Comparison of ENCODE assay signal across 17 cellular contexts in the genomic region with DNA sequence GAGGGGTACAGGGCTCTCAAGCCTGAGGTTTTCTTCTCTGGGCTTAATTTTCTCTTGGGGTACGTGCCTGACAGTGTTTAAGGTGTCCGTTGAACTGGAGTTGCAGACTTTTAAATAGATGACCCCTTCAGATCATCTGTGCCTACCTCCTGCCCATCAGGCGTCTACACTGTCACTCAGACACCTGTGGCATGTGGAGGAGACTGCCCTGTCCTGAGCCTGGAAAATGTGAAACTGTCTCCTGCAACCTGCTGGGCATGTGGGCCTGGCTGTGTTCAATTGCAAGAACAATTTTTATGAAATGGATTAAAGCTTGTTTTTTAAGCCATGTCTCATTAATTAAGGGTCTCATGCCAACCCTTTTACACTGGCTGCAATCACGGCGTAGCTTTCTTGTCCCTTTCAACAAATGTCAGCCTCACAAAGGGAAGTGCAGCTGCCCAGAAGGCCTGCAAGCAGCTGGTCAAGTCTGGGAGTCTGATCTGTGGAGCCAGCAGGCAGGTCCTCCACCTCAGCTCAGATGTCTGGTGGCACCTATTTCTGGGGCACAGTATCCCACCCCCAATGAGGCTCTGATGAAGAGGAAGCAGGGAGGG. TPM values are rescaled to one million over a fixed set of nuclear protein-coding genes. Genes with fewer than 3 reads are reported as not detected.
DNase-seq lines count a peak whose midpoint lies in the region; ATAC-seq and TF ChIP-seq lines count a peak whose summit lies in the region.
"Had no signal": no experiment of that assay in that cellular context is flagged by ENCODE, and none has a peak within 500 bp of the region (broad histone marks: within the 10 kb centered on the region; RNA-seq: fewer than 3 reads in every experiment).

No MANE protein-coding gene starts in this region.

- no peak overlapping the region for H3K27ac ChIP-seq in right cardiac atrium (ENCODE audit: low read length)
- H3K27ac ChIP-seq: A549 had no signal

- 73% methylated on average over 5 of the region's 5 CpGs for WGBS in right cardiac atrium

- H3K4me1 ChIP-seq in right cardiac atrium (ENCODE audit: control insufficient read depth, insufficient read depth, low read length): no peaks in the 10 kb centered on the region
- H3K4me1 ChIP-seq: A549 had no signal

- H3K4me1 Mint-ChIP-seq in activated CD8-positive, alpha-beta memory T cell treated with anti-CD3 and anti-CD28 coated beads, Interleukin-2, amount 10 ng/mL, durations not matched to agents 7 days and 5 days: peaks cover 11% of the 10 kb centered on the region
- H3K4me1 Mint-ChIP-seq in HFFc6 (ENCODE audit: low read depth) (no peaks in the 10 kb centered on the region; the same call in 1 of the 2 replicates), glutamatergic neuron (ENCODE audit: low read depth, unreplicated experiment) (peaks cover 17% of the 10 kb centered on the region)
- H3K4me1 Mint-ChIP-seq in stimulated activated naive B cell treated with anti-CD40 and anti-IgM and Interleukin-4, amounts not matched to agents 10 μg/mL and 1 μg/mL and 100 μg/mL, for 72 hours: peaks cover 16 to 27% of the 10 kb centered on the region in 2 donors
- H3K4me1 Mint-ChIP-seq: CD14-positive monocyte had no signal

- no peaks in the 10 kb centered on the region for H3K9me3 ChIP-seq in right cardiac atrium (ENCODE audit: control insufficient read depth, low read length)
- H3K9me3 ChIP-seq: A549 had no signal

- no peak for ATAC-seq in activated CD8-positive, alpha-beta memory T cell treated with anti-CD3 and anti-CD28 coated beads, Interleukin-2, amount 10 ng/mL, durations not matched to agents 7 days and 5 days
- no peak for ATAC-seq in stimulated activated naive B cell treated with anti-CD40 and anti-IgM and Interleukin-4, amounts not matched to agents 10 μg/mL and 1 μg/mL and 100 μg/mL, for 72 hours (replicated peaks)
- ATAC-seq in right cardiac atrium: no peak
- ATAC-seq: A549 had no signal

- H3K27ac Mint-ChIP-seq in activated CD8-positive, alpha-beta memory T cell treated with anti-CD3 and anti-CD28 coated beads, Interleukin-2, amount 10 ng/mL, durations not matched to agents 7 days and 5 days: peak overlapping the region; percentile 26
- peak overlapping the region; percentile 40; the same call in 1 of the 2 replicates for H3K27ac Mint-ChIP-seq in HFFc6
- peak overlapping the region; percentile 68 for H3K27ac Mint-ChIP-seq in glutamatergic neuron (ENCODE audit: unreplicated experiment)
- H3K27ac Mint-ChIP-seq in stimulated activated naive B cell treated with anti-CD40 and anti-IgM and Interleukin-4, amounts not matched to agents 10 μg/mL and 1 μg/mL and 100 μg/mL, for 72 hours: peak overlapping the region; percentile 42
- H3K27ac Mint-ChIP-seq: IgD-negative memory B cell had no signal

- intact Hi-C loops in cardiac septum (cut with DNase I) (no loop called here), right cardiac atrium (cut with DNase I) (no loop called here)

- no peaks in the 10 kb centered on the region for H3K9me3 Mint-ChIP-seq in activated CD8-positive, alpha-beta memory T cell treated with anti-CD3 and anti-CD28 coated beads, Interleukin-2, amount 10 ng/mL, durations not matched to agents 7 days and 5 days (ENCODE audit: low read depth)
- H3K9me3 Mint-ChIP-seq in HFFc6 (no peaks in the 10 kb centered on the region), glutamatergic neuron (ENCODE audit: unreplicated experiment) (peaks cover 8% of the 10 kb centered on the region)
- H3K9me3 Mint-ChIP-seq in stimulated activated naive B cell treated with anti-CD40 and anti-IgM and Interleukin-4, amounts not matched to agents 10 μg/mL and 1 μg/mL and 100 μg/mL, for 72 hours: no peaks in the 10 kb centered on the region
- H3K9me3 Mint-ChIP-seq: CD14-positive monocyte, IgD-negative memory B cell had no signal

- CTCF ChIA-PET in activated CD8-positive, alpha-beta memory T cell treated with anti-CD3 and anti-CD28 coated beads, Interleukin-2, amount 10 ng/mL, durations not matched to agents 7 days and 5 days (lab: Charles Lee): interaction anchor here (1.3 kb wide), 1 partner anchor 18 kb away, joined by 3 read pairs; no protein-coding TSS in a partner anchor

- no peak overlapping the region for H3K4me3 ChIP-seq in right cardiac atrium (ENCODE audit: low read length)
- H3K4me3 ChIP-seq: A549 had no signal

- TF ChIP-seq CTCF in HFFc6 (IDR thresholded peaks at IDR 0.05): no peak
- TF ChIP-seq CTCF in glutamatergic neuron (IDR thresholded peaks at IDR 0.05; ENCODE audit: partially characterized antibody, unreplicated experiment): no peak

- H3K27me3 Mint-ChIP-seq in activated CD8-positive, alpha-beta memory T cell treated with anti-CD3 and anti-CD28 coated beads, Interleukin-2, amount 10 ng/mL, durations not matched to agents 7 days and 5 days: no peaks in the 10 kb centered on the region
- H3K27me3 Mint-ChIP-seq in HFFc6 (ENCODE audit: insufficient read depth): peaks cover 2% of the 10 kb centered on the region; the same call in 1 of the 2 replicates
- peaks cover 6% of the 10 kb centered on the region for H3K27me3 Mint-ChIP-seq in glutamatergic neuron (ENCODE audit: unreplicated experiment)
- no peaks in the 10 kb centered on the region for H3K27me3 Mint-ChIP-seq in stimulated activated naive B cell treated with anti-CD40 and anti-IgM and Interleukin-4, amounts not matched to agents 10 μg/mL and 1 μg/mL and 100 μg/mL, for 72 hours
- H3K27me3 Mint-ChIP-seq: IgD-negative memory B cell had no signal

- no peak overlapping the region for H3K4me3 Mint-ChIP-seq in activated CD8-positive, alpha-beta memory T cell treated with anti-CD3 and anti-CD28 coated beads, Interleukin-2, amount 10 ng/mL, durations not matched to agents 7 days and 5 days
- H3K4me3 Mint-ChIP-seq in HFFc6 (no peak overlapping the region), glutamatergic neuron (ENCODE audit: unreplicated experiment) (no peak overlapping the region)
- H3K4me3 Mint-ChIP-seq in stimulated activated naive B cell treated with anti-CD40 and anti-IgM and Interleukin-4, amounts not matched to agents 10 μg/mL and 1 μg/mL and 100 μg/mL, for 72 hours: no peak overlapping the region
- H3K4me3 Mint-ChIP-seq: CD14-positive monocyte, IgD-negative memory B cell had no signal

- no peak for DNase-seq in activated CD8-positive, alpha-beta memory T cell treated with anti-CD3 and anti-CD28 coated beads, Interleukin-2, amount 10 ng/mL, durations not matched to agents 7 days and 5 days
- no peak for DNase-seq in activated CD8-positive, alpha-beta memory T cell treated with anti-CD3 and anti-CD28 coated beads, Interleukin-2, amount 50 U/mL, for 48 hours
- DNase-seq in HFFc6 (no peak), glutamatergic neuron (no peak), cardiac septum (ENCODE audit: low spot score) (no peak), right cardiac atrium (no peak), amniotic stem cell (lab: John Stamatoyannopoulos, UW) (no peak)
- no peak for DNase-seq in stimulated activated naive B cell treated with anti-CD40 and anti-IgM and Interleukin-4, amounts not matched to agents 10 μg/mL and 1 μg/mL and 100 μg/mL, for 72 hours
- DNase-seq: COR-L47, NCI-H146, NCI-H2107, NCI-H226, NCI-H526, RPMI8226 had no signal

- no peaks in the 10 kb centered on the region for H3K27me3 ChIP-seq in right cardiac atrium (ENCODE audit: control insufficient read depth, insufficient read depth)

- peaks cover 12% of the 10 kb centered on the region for H3K36me3 Mint-ChIP-seq in activated CD8-positive, alpha-beta memory T cell treated with anti-CD3 and anti-CD28 coated beads, Interleukin-2, amount 10 ng/mL, durations not matched to agents 7 days and 5 days
- H3K36me3 Mint-ChIP-seq in HFFc6 (ENCODE audit: low read depth): peaks cover 20% of the 10 kb centered on the region
- H3K36me3 Mint-ChIP-seq in glutamatergic neuron (ENCODE audit: unreplicated experiment): no peaks in the 10 kb centered on the region
- H3K36me3 Mint-ChIP-seq in stimulated activated naive B cell treated with anti-CD40 and anti-IgM and Interleukin-4, amounts not matched to agents 10 μg/mL and 1 μg/mL and 100 μg/mL, for 72 hours: peaks cover 46 to 48% of the 10 kb centered on the region in 2 donors
- H3K36me3 Mint-ChIP-seq: IgD-negative memory B cell had no signal

RNA-seq across cellular contexts. Expression of gene ATP5MF, which starts 8.8 kb away (rescaled TPM):
- 100 to 1,000 TPM; 388 to 467 TPM for total RNA-seq in activated CD8-positive, alpha-beta memory T cell treated with anti-CD3 and anti-CD28 coated beads, Interleukin-2, amount 10 ng/mL, durations not matched to agents 7 days and 5 days
- total RNA-seq in HFFc6 (2021; fragmentation: NEBNext Ultra II Directional; extraction: Animal tissue kit (Norgen Biotek cat#: 25700)): 100 to 1,000 TPM; 388 to 466 (median 440) TPM
- 291 TPM for total RNA-seq in glutamatergic neuron (ENCODE audit: unreplicated experiment)
- total RNA-seq in cardiac septum: 516 TPM
- total RNA-seq in right cardiac atrium: 100 to 1,000 TPM; 525 to 746 (median 627) TPM
- 3,968 TPM for polyA plus RNA-seq in right cardiac atrium

RNA-seq across cellular contexts. Expression of gene ZNF789, which starts 15.5 kb away (rescaled TPM):
- total RNA-seq in activated CD8-positive, alpha-beta memory T cell treated with anti-CD3 and anti-CD28 coated beads, Interleukin-2, amount 10 ng/mL, durations not matched to agents 7 days and 5 days: 10 to 100 TPM; 21.5 to 30.1 TPM
- total RNA-seq in HFFc6 (2021; fragmentation: NEBNext Ultra II Directional; extraction: Animal tissue kit (Norgen Biotek cat#: 25700)): 1 to 10 TPM; 5.2 to 6.4 (median 5.6) TPM
- total RNA-seq in glutamatergic neuron (ENCODE audit: unreplicated experiment): 19.5 TPM
- total RNA-seq in cardiac septum: 3.8 TPM
- 1 to 10 TPM; 3.5 to 6.4 (median 3.8) TPM for total RNA-seq in right cardiac atrium
- 2.9 TPM for polyA plus RNA-seq in right cardiac atrium

RNA-seq across cellular contexts. Expression of gene CPSF4, which starts 18.4 kb away (rescaled TPM):
- total RNA-seq in activated CD8-positive, alpha-beta memory T cell treated with anti-CD3 and anti-CD28 coated beads, Interleukin-2, amount 10 ng/mL, durations not matched to agents 7 days and 5 days: 10 to 100 TPM; 72.2 to 75.4 TPM
- 10 to 100 TPM; 26.7 to 34.0 (median 29.2) TPM for total RNA-seq in HFFc6 (2021; fragmentation: NEBNext Ultra II Directional; extraction: Animal tissue kit (Norgen Biotek cat#: 25700))
- total RNA-seq in glutamatergic neuron (ENCODE audit: unreplicated experiment) (106 TPM), cardiac septum (15.0 TPM), right cardiac atrium (10 to 100 TPM; 17.3 to 21.9 (median 18.8) TPM)
- polyA plus RNA-seq in right cardiac atrium: 16.2 TPM

RNA-seq across cellular contexts. Expression of gene PTCD1, which starts 18.6 kb away (rescaled TPM):
- 1 to 10 TPM; 5.8 to 8.9 TPM for total RNA-seq in activated CD8-positive, alpha-beta memory T cell treated with anti-CD3 and anti-CD28 coated beads, Interleukin-2, amount 10 ng/mL, durations not matched to agents 7 days and 5 days
- 1 to 10 TPM; 4.5 to 8.6 (median 6.7) TPM for total RNA-seq in HFFc6 (2021; fragmentation: NEBNext Ultra II Directional; extraction: Animal tissue kit (Norgen Biotek cat#: 25700))
- total RNA-seq in glutamatergic neuron (ENCODE audit: unreplicated experiment) (5.5 TPM), cardiac septum (3.4 TPM), right cardiac atrium (1 to 10 TPM; 3.1 to 4.4 (median 3.2) TPM)
- 3.0 TPM for polyA plus RNA-seq in right cardiac atrium

RNA-seq across cellular contexts. Expression of gene ZNF394, which starts 42.9 kb away (rescaled TPM):
- 10 to 100 TPM; 50.5 to 58.5 TPM for total RNA-seq in activated CD8-positive, alpha-beta memory T cell treated with anti-CD3 and anti-CD28 coated beads, Interleukin-2, amount 10 ng/mL, durations not matched to agents 7 days and 5 days
- 10 to 100 TPM; 12.7 to 15.1 (median 14.4) TPM for total RNA-seq in HFFc6 (2021; fragmentation: NEBNext Ultra II Directional; extraction: Animal tissue kit (Norgen Biotek cat#: 25700))
- total RNA-seq in glutamatergic neuron (ENCODE audit: unreplicated experiment) (19.9 TPM), cardiac septum (14.9 TPM), right cardiac atrium (10 to 100 TPM; 17.1 to 20.5 (median 19.7) TPM)
- 16.7 TPM for polyA plus RNA-seq in right cardiac atrium
